In the genomic region with DNA sequence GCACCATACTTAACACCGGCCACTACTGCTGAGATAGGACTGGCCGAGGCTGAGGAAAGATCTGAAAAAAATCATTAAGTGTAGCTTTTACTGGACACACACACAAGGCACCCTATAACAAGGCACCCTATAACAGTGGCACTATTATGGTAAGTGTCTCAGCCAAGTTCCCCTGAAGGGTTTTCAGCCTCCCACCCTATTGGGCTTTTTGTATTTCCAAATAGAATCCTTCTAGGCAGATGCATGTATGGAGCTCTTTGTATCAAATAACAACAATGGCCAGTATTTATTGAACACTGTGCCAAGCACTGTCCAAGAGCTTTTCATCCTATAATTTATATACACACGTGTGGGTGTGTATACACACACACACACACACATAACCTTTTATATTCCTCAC, we compare ENCODE assay signal across 32 cellular contexts. TPM values are rescaled to one million over a fixed set of nuclear protein-coding genes. Genes with fewer than 3 reads are reported as not detected.
"Had no signal": no experiment of that assay in that cellular context is flagged by ENCODE, and none has a peak within 500 bp of the region (broad histone marks: within the 10 kb centered on the region; RNA-seq: fewer than 3 reads in every experiment).

No MANE protein-coding gene starts in this region.

- H3K36me3 Mint-ChIP-seq: activated CD4-positive, alpha-beta memory T cell treated with anti-CD3 and anti-CD28 coated beads for 36 hours; activated naive CD8-positive, alpha-beta T cell treated with anti-CD3 and anti-CD28 coated beads for 36 hours; stimulated activated effector memory CD8-positive, alpha-beta T cell treated with anti-CD3 and anti-CD28 coated beads, Interleukin-12 subunit alpha, Interleukin-12 subunit beta, amount 100 ng/mL, for 72 hours had no signal

- H3K27ac Mint-ChIP-seq: activated CD4-positive, alpha-beta memory T cell treated with anti-CD3 and anti-CD28 coated beads for 36 hours; activated CD4-positive, alpha-beta T cell treated with anti-CD3 and anti-CD28 coated beads, Interleukin-2, amount 10 ng/mL, durations not matched to agents 24 days and 14 days; activated naive CD4-positive, alpha-beta T cell treated with anti-CD3 and anti-CD28 coated beads for 36 hours; activated naive CD8-positive, alpha-beta T cell treated with anti-CD3 and anti-CD28 coated beads for 36 hours; activated T-helper 1 cell treated with anti-CD3 and anti-CD28 coated beads, Interleukin-12 subunit alpha, Interleukin-12 subunit beta, Interleukin-2, Interleukin-4 antibody, amounts not matched to agents 30 ng/mL and 10 ng/mL and 1 ng/mL, durations not matched to agents 14 hours and 24 hours and 36 hours; endodermal cell; nephron progenitor cell; progenitor cell of endocrine pancreas; stimulated activated effector memory CD8-positive, alpha-beta T cell treated with anti-CD3 and anti-CD28 coated beads, Interleukin-12 subunit alpha, Interleukin-12 subunit beta, amount 100 ng/mL, for 72 hours; stimulated activated naive CD8-positive, alpha-beta T cell treated with anti-CD3 and anti-CD28 coated beads, Interleukin-15, Interleukin-2, amounts not matched to agents 100 ng/mL and 50 ng/mL, for 24 hours; T-helper 1 cell treated with Interleukin-12 subunit alpha and Interleukin-12 subunit beta and Interleukin-4 antibody, amounts not matched to agents 30 μg/mL and 1 μg/mL, for 36 hours had no signal

- H3K27me3 Mint-ChIP-seq: activated CD4-positive, alpha-beta memory T cell treated with anti-CD3 and anti-CD28 coated beads for 36 hours; activated CD4-positive, alpha-beta T cell treated with anti-CD3 and anti-CD28 coated beads, Interleukin-2, amount 10 ng/mL, durations not matched to agents 24 days and 14 days; activated naive CD8-positive, alpha-beta T cell treated with anti-CD3 and anti-CD28 coated beads for 36 hours; stimulated activated naive CD8-positive, alpha-beta T cell treated with anti-CD3 and anti-CD28 coated beads, Interleukin-15, Interleukin-2, amounts not matched to agents 100 ng/mL and 50 ng/mL, for 24 hours had no signal

- H3K4me1 Mint-ChIP-seq: activated CD4-positive, alpha-beta T cell treated with anti-CD3 and anti-CD28 coated beads, Interleukin-2, amount 10 ng/mL, durations not matched to agents 24 days and 14 days; activated naive CD8-positive, alpha-beta T cell treated with anti-CD3 and anti-CD28 coated beads for 36 hours; endodermal cell; stimulated activated effector memory CD8-positive, alpha-beta T cell treated with anti-CD3 and anti-CD28 coated beads, Interleukin-12 subunit alpha, Interleukin-12 subunit beta, amount 100 ng/mL, for 72 hours had no signal

- ATAC-seq: activated CD4-positive, CD25-positive, alpha-beta regulatory T cell treated with anti-CD3 and anti-CD28 coated beads, Interleukin-2, amount 50 U/mL, for 24 hours; body of pancreas; foreskin keratinocyte; sciatic nerve; stimulated activated effector memory CD8-positive, alpha-beta T cell treated with anti-CD3 and anti-CD28 coated beads, Interleukin-12 subunit alpha, Interleukin-12 subunit beta, amount 100 ng/mL, for 72 hours; upper lobe of right lung had no signal

- H3K9me3 Mint-ChIP-seq: activated CD4-positive, alpha-beta memory T cell treated with anti-CD3 and anti-CD28 coated beads for 36 hours; activated CD4-positive, alpha-beta T cell treated with anti-CD3 and anti-CD28 coated beads, Interleukin-2, amount 10 ng/mL, durations not matched to agents 24 days and 14 days; activated naive CD4-positive, alpha-beta T cell treated with anti-CD3 and anti-CD28 coated beads for 36 hours; activated naive CD8-positive, alpha-beta T cell treated with anti-CD3 and anti-CD28 coated beads for 36 hours; activated T-helper 1 cell treated with anti-CD3 and anti-CD28 coated beads, Interleukin-12 subunit alpha, Interleukin-12 subunit beta, Interleukin-2, Interleukin-4 antibody, amounts not matched to agents 30 ng/mL and 10 ng/mL and 1 ng/mL, durations not matched to agents 14 hours and 24 hours and 36 hours; endodermal cell; nephron progenitor cell; stimulated activated effector memory CD8-positive, alpha-beta T cell treated with anti-CD3 and anti-CD28 coated beads, Interleukin-12 subunit alpha, Interleukin-12 subunit beta, amount 100 ng/mL, for 72 hours; stimulated activated naive CD8-positive, alpha-beta T cell treated with anti-CD3 and anti-CD28 coated beads, Interleukin-15, Interleukin-2, amounts not matched to agents 100 ng/mL and 50 ng/mL, for 24 hours; T-helper 1 cell treated with Interleukin-12 subunit alpha and Interleukin-12 subunit beta and Interleukin-4 antibody, amounts not matched to agents 30 μg/mL and 1 μg/mL, for 36 hours had no signal

- DNase-seq: activated CD4-positive, alpha-beta memory T cell treated with anti-CD3 and anti-CD28 coated beads for 36 hours; activated CD4-positive, alpha-beta T cell treated with anti-CD3 and anti-CD28 coated beads, Interleukin-2, amount 10 ng/mL, durations not matched to agents 24 days and 14 days; activated CD8-positive, alpha-beta memory T cell treated with anti-CD3 and anti-CD28 coated beads, Interleukin-2, amount 50 U/mL, for 4 hours; activated effector memory CD4-positive, alpha-beta T cell treated with anti-CD3 and anti-CD28 coated beads, Interleukin-2, amount 50 U/mL, for 16 hours; activated naive CD4-positive, alpha-beta T cell treated with anti-CD3 and anti-CD28 coated beads for 36 hours; activated naive CD8-positive, alpha-beta T cell treated with anti-CD3 and anti-CD28 coated beads for 36 hours; activated T-cell treated with anti-CD3 and anti-CD28 coated beads, Interleukin-2, amount 50 U/mL, for 1 hour; adrenal gland; aorta; body of pancreas; cortex of kidney; endodermal cell; foreskin keratinocyte; left ventricle myocardium inferior; nephron progenitor cell; retina; stimulated activated CD4-positive, alpha-beta T cell treated with anti-CD3 and anti-CD28 coated beads, Interleukin-4, amount 100 ng/mL, for 24 hours; T1000; tibial artery; upper lobe of right lung; WERI-Rb-1 had no signal

- H3K4me3 Mint-ChIP-seq: activated CD4-positive, alpha-beta memory T cell treated with anti-CD3 and anti-CD28 coated beads for 36 hours; activated CD4-positive, alpha-beta T cell treated with anti-CD3 and anti-CD28 coated beads, Interleukin-2, amount 10 ng/mL, durations not matched to agents 24 days and 14 days; activated naive CD4-positive, alpha-beta T cell treated with anti-CD3 and anti-CD28 coated beads for 36 hours; activated naive CD8-positive, alpha-beta T cell treated with anti-CD3 and anti-CD28 coated beads for 36 hours; activated T-helper 1 cell treated with anti-CD3 and anti-CD28 coated beads, Interleukin-12 subunit alpha, Interleukin-12 subunit beta, Interleukin-2, Interleukin-4 antibody, amounts not matched to agents 30 ng/mL and 10 ng/mL and 1 ng/mL, durations not matched to agents 14 hours and 24 hours and 36 hours; endodermal cell; nephron progenitor cell; stimulated activated effector memory CD8-positive, alpha-beta T cell treated with anti-CD3 and anti-CD28 coated beads, Interleukin-12 subunit alpha, Interleukin-12 subunit beta, amount 100 ng/mL, for 72 hours; stimulated activated naive CD8-positive, alpha-beta T cell treated with anti-CD3 and anti-CD28 coated beads, Interleukin-15, Interleukin-2, amounts not matched to agents 100 ng/mL and 50 ng/mL, for 24 hours; T-helper 1 cell treated with Interleukin-12 subunit alpha and Interleukin-12 subunit beta and Interleukin-4 antibody, amounts not matched to agents 30 μg/mL and 1 μg/mL, for 36 hours had no signal

RNA-seq across cellular contexts. Expression of a gene that starts 6.7 kb away (rescaled TPM):
- total RNA-seq: osteocyte had no signal

RNA-seq across cellular contexts. Expression of a gene that starts 23.3 kb away (rescaled TPM):
- total RNA-seq: activated CD4-positive, alpha-beta T cell treated with anti-CD3 and anti-CD28 coated beads, Interleukin-2, amount 10 ng/mL, durations not matched to agents 24 days and 14 days; activated CD8-positive, alpha-beta memory T cell treated with anti-CD3 and anti-CD28 coated beads for 36 hours; activated naive CD4-positive, alpha-beta T cell treated with anti-CD3 and anti-CD28 coated beads for 36 hours; aorta; body of pancreas; foreskin keratinocyte; mesenteric fat pad; osteocyte; progenitor cell of endocrine pancreas; subcutaneous adipose tissue; upper lobe of right lung had no signal
